In the genomic region with DNA sequence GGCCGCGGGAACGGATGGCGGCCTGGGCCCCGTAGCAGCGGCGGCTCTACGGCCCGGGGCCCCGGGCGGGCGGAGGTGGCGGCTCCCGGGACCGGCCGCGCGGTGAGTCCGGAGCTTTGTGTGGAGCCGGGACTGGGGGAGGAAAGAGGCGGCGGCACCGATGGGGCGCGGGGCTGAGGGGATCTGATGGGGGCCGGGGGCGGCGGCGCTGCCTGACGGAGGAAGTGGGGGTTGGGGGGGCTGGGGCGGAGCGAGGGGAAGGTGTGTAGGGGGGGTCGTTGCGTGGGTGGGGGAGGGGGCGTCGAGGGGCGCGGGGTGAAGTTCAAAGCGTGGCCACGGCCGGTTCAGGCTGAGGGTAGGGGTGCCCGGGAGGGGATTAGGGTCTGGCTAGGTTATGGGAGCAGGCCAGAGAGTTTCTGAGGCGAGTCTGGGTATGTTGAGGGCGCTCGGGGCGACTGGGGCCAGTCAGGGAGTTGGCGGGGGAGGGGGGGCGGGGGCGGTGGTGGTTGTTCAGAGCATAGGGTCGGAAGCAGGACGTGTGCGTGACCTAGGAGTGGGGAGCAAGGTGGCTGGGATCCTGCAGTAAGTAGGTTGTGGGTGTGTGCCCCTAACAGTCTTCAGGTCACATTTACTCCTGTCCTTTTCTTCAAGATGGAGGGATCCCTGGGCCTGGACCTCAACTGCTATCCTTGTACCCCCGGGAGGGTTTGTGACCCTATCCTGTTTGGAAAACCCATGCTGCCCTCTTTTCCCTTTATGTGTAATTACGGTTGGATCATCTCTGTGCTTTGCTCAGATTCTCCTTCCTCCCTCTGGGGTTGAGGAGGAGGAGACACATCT, we compare ENCODE assay signal across 8 cellular contexts. TPM values are rescaled to one million over a fixed set of nuclear protein-coding genes. Genes with fewer than 3 reads are reported as not detected.
A peak's percentile ranks its signal among the peaks of the same experiment; 100 is the strongest.
DNase-seq lines count a peak whose midpoint lies in the region; ATAC-seq and TF ChIP-seq lines count a peak whose summit lies in the region.

No MANE protein-coding gene starts in this region.

- H3K27ac Mint-ChIP-seq in nephron progenitor cell (peak overlapping the region; percentile 97), type B pancreatic cell (peak overlapping the region; percentile 90)

- H3K36me3 Mint-ChIP-seq in nephron progenitor cell (ENCODE audit: low read depth) (peaks cover 8% of the 10 kb centered on the region), type B pancreatic cell (peaks cover 6% of the 10 kb centered on the region)

- no peaks in the 10 kb centered on the region for H3K9me3 ChIP-seq in Panc1 (ENCODE audit: control insufficient read depth, insufficient read depth, low read depth, low read length)

- ATAC-seq in HG03039 (IDR thresholded peaks at IDR 0.05; ENCODE audit: unreplicated experiment) (peak; percentile 17), Panc1 (peak; percentile 66), HG02623 (IDR thresholded peaks at IDR 0.05; ENCODE audit: unreplicated experiment) (no peak)

- H3K4me3 ChIP-seq in Panc1 (ENCODE audit: low read depth in 2 of 2, low read length in 2 of 2): peak overlapping the region; percentile 58 to 89
- peak overlapping the region; percentile 70 for H3K4me3 ChIP-seq in fibroblast of villous mesenchyme (ENCODE audit: low read depth, low read length)

- peaks cover 38% of the 10 kb centered on the region for H3K4me1 ChIP-seq in Panc1 (ENCODE audit: control insufficient read depth, insufficient read depth, low read length)

- BruUV-seq in Panc1 (replicated peaks; lab: Mats Ljungman, UMichigan): no TSS peak

- CTCF ChIA-PET in Panc1 (lab: Charles Lee): interaction anchor here (0.5 to 0.6 kb wide), 2 partner anchors 84 to 256 kb away, joined by 3 to 10 read pairs; no protein-coding TSS in a partner anchor

- H3K4me1 Mint-ChIP-seq in nephron progenitor cell (peaks cover 90% of the 10 kb centered on the region), type B pancreatic cell (ENCODE audit: unreplicated experiment) (peaks cover 66% of the 10 kb centered on the region)

- intact Hi-C loops in Panc1 (cut with micrococcal nuclease; ENCODE audit: unreplicated experiment): no loop called here

- in situ Hi-C loops in Panc1 (cut with HindIII; ENCODE audit: low pct_unique_long_range_greater_than_20kb, low sequenced_read_pairs): no loop called here

- DNase-seq in EL: peak; percentile 84
- peak; percentile 24 for DNase-seq in Panc1 (ENCODE audit: low read depth, low spot score)
- DNase-seq in activated gamma-delta T cell treated with anti-CD3 and anti-CD28 coated beads, Interleukin-2, amount 50 U/mL, for 16 hours (ENCODE audit: low read depth): peak; percentile 7
- peak; percentile 84 for DNase-seq in fibroblast of villous mesenchyme (ENCODE audit: low read depth)
- no peak for DNase-seq in nephron progenitor cell
- no peak for DNase-seq in type B pancreatic cell (ENCODE audit: extremely low spot score, unreplicated experiment)

- TF ChIP-seq CTCF in Panc1 (IDR thresholded peaks at IDR 0.05) (no peak), fibroblast of villous mesenchyme (IDR thresholded peaks at IDR 0.05; ENCODE audit: insufficient read depth, low read depth, low read length) (no peak), nephron progenitor cell (IDR thresholded peaks at IDR 0.05) (no peak), type B pancreatic cell (conservative IDR thresholded peaks at IDR 0.05) (no peak)

- peak overlapping the region; percentile 89 for H3K27ac ChIP-seq in Panc1 (ENCODE audit: low read length)

- H3K27me3 Mint-ChIP-seq in nephron progenitor cell (ENCODE audit: low read depth, poor library complexity) (peaks cover 3% of the 10 kb centered on the region), type B pancreatic cell (no peaks in the 10 kb centered on the region)

- POLR2A ChIA-PET in Panc1 (lab: Charles Lee): interaction anchor here (0.6 kb wide), 1 partner anchor 167 kb away, joined by 3 read pairs; no protein-coding TSS in a partner anchor

- H3K36me3 ChIP-seq in Panc1 (ENCODE audit: control insufficient read depth, insufficient read depth, low read length): no peaks in the 10 kb centered on the region; the same call in 1 of the 2 replicates

- peak overlapping the region; percentile 92 for H3K4me3 Mint-ChIP-seq in nephron progenitor cell
- H3K4me3 Mint-ChIP-seq in type B pancreatic cell: peak overlapping the region; percentile 92

- no peaks in the 10 kb centered on the region for H3K27me3 ChIP-seq in Panc1 (ENCODE audit: control insufficient read depth, insufficient read depth, low read length)

- no peaks in the 10 kb centered on the region for H3K9me3 Mint-ChIP-seq in nephron progenitor cell
- no peaks in the 10 kb centered on the region for H3K9me3 Mint-ChIP-seq in type B pancreatic cell

RNA-seq across cellular contexts. Expression of gene ZNF609, which starts 0.6 kb away (rescaled TPM):
- 47.2 TPM for total RNA-seq in Panc1 (2021; ENCODE audit: unreplicated experiment)
- 25.5 TPM for polyA plus RNA-seq in Panc1 (2012; ENCODE audit: insufficient read length)
- 20.6 and 22.5 TPM in 2 replicates for total RNA-seq in fibroblast of villous mesenchyme
- 51.5 and 53.1 TPM in 2 replicates for total RNA-seq in type B pancreatic cell (ENCODE audit: low replicate concordance)

Comparison
In these comparisons a context has a peak if more than half of its experiments do, and no peak if none do; other contexts are left out.
1. DNase-seq: peak in EL (single experiment), Panc1 (single experiment), activated gamma-delta T cell treated with anti-CD3 and anti-CD28 coated beads, Interleukin-2, amount 50 U/mL, for 16 hours (single experiment) and fibroblast of villous mesenchyme (single experiment); none in nephron progenitor cell (single experiment) and type B pancreatic cell (single experiment).